In genomic region chr4:98659741-98660507, GRCh38 we compare ENCODE assay signal across 10 cellular contexts. TPM values are rescaled to one million over a fixed set of nuclear protein-coding genes. Genes with fewer than 3 reads are reported as not detected.
DNase-seq lines count a peak whose midpoint lies in the region; ATAC-seq, FAIRE-seq and TF ChIP-seq lines count a peak whose summit lies in the region.
"Had no signal": no experiment of that assay in that cellular context is flagged by ENCODE, and none has a peak within 500 bp of the region (broad histone marks: within the 10 kb centered on the region; RNA-seq: fewer than 3 reads in every experiment).

No MANE protein-coding gene starts in this region.

- H3K4me2 ChIP-seq in Karpas-422 (ENCODE audit: low read depth, low read length, poor library complexity, severe bottlenecking) = no peak overlapping the region

- no peaks in the 10 kb centered on the region for H3K9me3 Mint-ChIP-seq in activated CD4-positive, alpha-beta T cell treated with anti-CD3 and anti-CD28 coated beads, Interleukin-2, amount 10 ng/mL, durations not matched to agents 24 days and 14 days
- H3K9me3 Mint-ChIP-seq in activated CD4-positive, alpha-beta memory T cell treated with anti-CD3 and anti-CD28 coated beads for 36 hours = no peaks in the 10 kb centered on the region
- H3K9me3 Mint-ChIP-seq in glutamatergic neuron (ENCODE audit: unreplicated experiment) = peaks cover 18% of the 10 kb centered on the region
- H3K9me3 Mint-ChIP-seq in stimulated activated effector memory CD8-positive, alpha-beta T cell treated with anti-CD3 and anti-CD28 coated beads, Interleukin-12 subunit alpha, Interleukin-12 subunit beta, amount 100 ng/mL, for 72 hours = no peaks in the 10 kb centered on the region

- DNase-seq in activated CD4-positive, alpha-beta T cell treated with anti-CD3 and anti-CD28 coated beads, Interleukin-2, amount 10 ng/mL, durations not matched to agents 24 days and 14 days = no peak
- DNase-seq in activated CD4-positive, alpha-beta T cell treated with anti-CD3 and anti-CD28 coated beads, Interleukin-2, amount 50 U/mL, for 48 hours = no peak
- no peak for DNase-seq in activated CD4-positive, alpha-beta memory T cell treated with anti-CD3 and anti-CD28 coated beads for 36 hours
- no peak for DNase-seq in glutamatergic neuron
- DNase-seq in stimulated activated effector memory CD8-positive, alpha-beta T cell treated with anti-CD3 and anti-CD28 coated beads, Interleukin-12 subunit alpha, Interleukin-12 subunit beta, amount 100 ng/mL, for 72 hours (ENCODE audit: low spot score in 2 of 2) = no peak
- DNase-seq in Karpas-422 = no peak
- no peak for DNase-seq in frontal cortex (ENCODE audit: low spot score in 2 of 2)
- DNase-seq: COR-L47 had no signal

- FAIRE-seq in frontal cortex (lab: Jason Lieb, UNC) = no peak
- FAIRE-seq: TTC549 had no signal

- peak overlapping the region; percentile 85 for H3K4me3 Mint-ChIP-seq in activated CD4-positive, alpha-beta T cell treated with anti-CD3 and anti-CD28 coated beads, Interleukin-2, amount 10 ng/mL, durations not matched to agents 24 days and 14 days
- peak overlapping the region; percentile 81 for H3K4me3 Mint-ChIP-seq in activated CD4-positive, alpha-beta memory T cell treated with anti-CD3 and anti-CD28 coated beads for 36 hours
- H3K4me3 Mint-ChIP-seq in glutamatergic neuron (ENCODE audit: unreplicated experiment) = peak overlapping the region; percentile 95
- H3K4me3 Mint-ChIP-seq in stimulated activated effector memory CD8-positive, alpha-beta T cell treated with anti-CD3 and anti-CD28 coated beads, Interleukin-12 subunit alpha, Interleukin-12 subunit beta, amount 100 ng/mL, for 72 hours = peak overlapping the region; percentile 91

- ATAC-seq in stimulated activated effector memory CD8-positive, alpha-beta T cell treated with anti-CD3 and anti-CD28 coated beads, Interleukin-12 subunit alpha, Interleukin-12 subunit beta, amount 100 ng/mL, for 72 hours = no peak
- ATAC-seq in GM21526 (IDR thresholded peaks at IDR 0.05; ENCODE audit: low FRiP score, unreplicated experiment) = no peak

- H3K9me2 ChIP-seq in Karpas-422 (replicated peaks; ENCODE audit: insufficient read depth, low read length) = no peaks in the 10 kb centered on the region

- H3K9ac ChIP-seq in Karpas-422 (ENCODE audit: low read length) = no peak overlapping the region

- peak overlapping the region; percentile 60 for H3K27ac Mint-ChIP-seq in activated CD4-positive, alpha-beta T cell treated with anti-CD3 and anti-CD28 coated beads, Interleukin-2, amount 10 ng/mL, durations not matched to agents 24 days and 14 days
- H3K27ac Mint-ChIP-seq in activated CD4-positive, alpha-beta memory T cell treated with anti-CD3 and anti-CD28 coated beads for 36 hours = peak overlapping the region; percentile 64
- no peak overlapping the region for H3K27ac Mint-ChIP-seq in glutamatergic neuron (ENCODE audit: unreplicated experiment)
- peak overlapping the region; percentile 74 for H3K27ac Mint-ChIP-seq in stimulated activated effector memory CD8-positive, alpha-beta T cell treated with anti-CD3 and anti-CD28 coated beads, Interleukin-12 subunit alpha, Interleukin-12 subunit beta, amount 100 ng/mL, for 72 hours

- H3K79me2 ChIP-seq in Karpas-422 (ENCODE audit: low read length) = no peaks in the 10 kb centered on the region

- intact Hi-C loops in activated CD4-positive, alpha-beta T cell treated with anti-CD3 and anti-CD28 coated beads, Interleukin-2, amount 10 ng/mL, durations not matched to agents 24 days and 14 days (cut with micrococcal nuclease) = loop anchor here (5.0 kb wide), 4 partner anchors 167 to 1287 kb away; partner anchors contain the start of genes DNAJB14 and TRMT10A
- intact Hi-C loops in activated CD4-positive, alpha-beta memory T cell treated with anti-CD3 and anti-CD28 coated beads for 36 hours (cut with micrococcal nuclease) = loop anchor here (2.0 to 10.0 kb wide), 7 partner anchors 193 to 1285 kb away; partner anchors contain the start of genes DNAJB14, RAP1GDS1, STPG2 and TRMT10A

- H3K4me1 ChIP-seq in Karpas-422 (ENCODE audit: low read length) = peaks cover 17% of the 10 kb centered on the region

- no peaks in the 10 kb centered on the region for H3K9me3 ChIP-seq in Karpas-422 (ENCODE audit: low read length)

- H3K36me3 ChIP-seq in Karpas-422 (ENCODE audit: insufficient read depth, low read length) = no peaks in the 10 kb centered on the region

- H3K27me3 Mint-ChIP-seq in activated CD4-positive, alpha-beta T cell treated with anti-CD3 and anti-CD28 coated beads, Interleukin-2, amount 10 ng/mL, durations not matched to agents 24 days and 14 days = no peaks in the 10 kb centered on the region
- H3K27me3 Mint-ChIP-seq in activated CD4-positive, alpha-beta memory T cell treated with anti-CD3 and anti-CD28 coated beads for 36 hours = no peaks in the 10 kb centered on the region
- H3K27me3 Mint-ChIP-seq in glutamatergic neuron (ENCODE audit: unreplicated experiment) = peaks cover 9% of the 10 kb centered on the region

- H3K27ac ChIP-seq in Karpas-422 (ENCODE audit: low read length) = no peak overlapping the region

- peaks cover 11% of the 10 kb centered on the region for H3K36me3 Mint-ChIP-seq in activated CD4-positive, alpha-beta T cell treated with anti-CD3 and anti-CD28 coated beads, Interleukin-2, amount 10 ng/mL, durations not matched to agents 24 days and 14 days (ENCODE audit: low read depth)
- peaks cover 2% of the 10 kb centered on the region for H3K36me3 Mint-ChIP-seq in activated CD4-positive, alpha-beta memory T cell treated with anti-CD3 and anti-CD28 coated beads for 36 hours
- no peaks in the 10 kb centered on the region for H3K36me3 Mint-ChIP-seq in glutamatergic neuron (ENCODE audit: unreplicated experiment)
- peaks cover 13% of the 10 kb centered on the region for H3K36me3 Mint-ChIP-seq in stimulated activated effector memory CD8-positive, alpha-beta T cell treated with anti-CD3 and anti-CD28 coated beads, Interleukin-12 subunit alpha, Interleukin-12 subunit beta, amount 100 ng/mL, for 72 hours

- POLR2A ChIA-PET in activated CD4-positive, alpha-beta memory T cell treated with anti-CD3 and anti-CD28 coated beads for 36 hours (lab: Charles Lee) = interaction anchor here (0.6 to 3.6 kb wide), 5 partner anchors 20 to 269 kb away, joined by 3 to 20 read pairs (median 5); partner anchors contain the start of gene EIF4E

- no peaks in the 10 kb centered on the region for H4K20me1 ChIP-seq in Karpas-422 (ENCODE audit: insufficient read depth, low read depth, low read length)

- H3K4me3 ChIP-seq in Karpas-422 (ENCODE audit: low read length) = no peak overlapping the region

- H3K4me1 Mint-ChIP-seq in activated CD4-positive, alpha-beta T cell treated with anti-CD3 and anti-CD28 coated beads, Interleukin-2, amount 10 ng/mL, durations not matched to agents 24 days and 14 days = peaks cover 74% of the 10 kb centered on the region
- H3K4me1 Mint-ChIP-seq in activated CD4-positive, alpha-beta memory T cell treated with anti-CD3 and anti-CD28 coated beads for 36 hours (ENCODE audit: low read depth) = peaks cover 78% of the 10 kb centered on the region
- peaks cover 25% of the 10 kb centered on the region for H3K4me1 Mint-ChIP-seq in glutamatergic neuron (ENCODE audit: low read depth, unreplicated experiment)
- H3K4me1 Mint-ChIP-seq in stimulated activated effector memory CD8-positive, alpha-beta T cell treated with anti-CD3 and anti-CD28 coated beads, Interleukin-12 subunit alpha, Interleukin-12 subunit beta, amount 100 ng/mL, for 72 hours = peaks cover 80% of the 10 kb centered on the region

- TF ChIP-seq CTCF in glutamatergic neuron (IDR thresholded peaks at IDR 0.05; ENCODE audit: partially characterized antibody, unreplicated experiment) = no peak

- H3K27me3 ChIP-seq in Karpas-422 (ENCODE audit: low read length) = no peaks in the 10 kb centered on the region; the same call in 1 of the 2 replicates

- CTCF ChIA-PET in activated CD4-positive, alpha-beta memory T cell treated with anti-CD3 and anti-CD28 coated beads for 36 hours (lab: Charles Lee) = interaction anchor here (0.8 to 3.3 kb wide), 2 partner anchors 192 to 396 kb away, joined by 3 to 20 read pairs; no protein-coding TSS in a partner anchor

- no peak overlapping the region for H2AFZ ChIP-seq in Karpas-422 (ENCODE audit: low read length)

RNA-seq across cellular contexts. Expression of gene TSPAN5, which starts 1.5 kb away (rescaled TPM):
- 30.4 and 30.7 TPM in 2 replicates for total RNA-seq in activated CD4-positive, alpha-beta T cell treated with anti-CD3 and anti-CD28 coated beads, Interleukin-2, amount 10 ng/mL, durations not matched to agents 24 days and 14 days
- total RNA-seq in activated CD4-positive, alpha-beta memory T cell treated with anti-CD3 and anti-CD28 coated beads for 36 hours = 10 to 100 TPM; 19.2 to 20.4 TPM
- total RNA-seq in glutamatergic neuron (ENCODE audit: unreplicated experiment) (40.5 TPM), frontal cortex (67.3 TPM)
- total RNA-seq in Karpas-422 (2014; rRNA removed; shearing (Covaris generic); ENCODE audit: low replicate concordance) = 0.15 and 0.18 TPM in 2 replicates

Comparison
In these comparisons a context has a peak if more than half of its experiments do, and no peak if none do; other contexts are left out.
1. RNA of gene TSPAN5, which starts 1.5 kb away (total RNA-seq): 67.3 TPM in frontal cortex (single experiment), 40.5 TPM in glutamatergic neuron (single experiment), 30.4 to 30.7 TPM in activated CD4-positive, alpha-beta T cell treated with anti-CD3 and anti-CD28 coated beads, Interleukin-2, amount 10 ng/mL, durations not matched to agents 24 days and 14 days and 19.2 to 20.4 TPM in activated CD4-positive, alpha-beta memory T cell treated with anti-CD3 and anti-CD28 coated beads for 36 hours; 0.15 to 0.18 TPM in Karpas-422; every median in the first group is over 10 times any median in the second.
2. Peak in every context shown above with its lines, with median percentiles within 50 percentile points of each other: H3K4me3 Mint-ChIP-seq.